14 cellular contexts compared by ENCODE assay signal in the genomic region with DNA sequence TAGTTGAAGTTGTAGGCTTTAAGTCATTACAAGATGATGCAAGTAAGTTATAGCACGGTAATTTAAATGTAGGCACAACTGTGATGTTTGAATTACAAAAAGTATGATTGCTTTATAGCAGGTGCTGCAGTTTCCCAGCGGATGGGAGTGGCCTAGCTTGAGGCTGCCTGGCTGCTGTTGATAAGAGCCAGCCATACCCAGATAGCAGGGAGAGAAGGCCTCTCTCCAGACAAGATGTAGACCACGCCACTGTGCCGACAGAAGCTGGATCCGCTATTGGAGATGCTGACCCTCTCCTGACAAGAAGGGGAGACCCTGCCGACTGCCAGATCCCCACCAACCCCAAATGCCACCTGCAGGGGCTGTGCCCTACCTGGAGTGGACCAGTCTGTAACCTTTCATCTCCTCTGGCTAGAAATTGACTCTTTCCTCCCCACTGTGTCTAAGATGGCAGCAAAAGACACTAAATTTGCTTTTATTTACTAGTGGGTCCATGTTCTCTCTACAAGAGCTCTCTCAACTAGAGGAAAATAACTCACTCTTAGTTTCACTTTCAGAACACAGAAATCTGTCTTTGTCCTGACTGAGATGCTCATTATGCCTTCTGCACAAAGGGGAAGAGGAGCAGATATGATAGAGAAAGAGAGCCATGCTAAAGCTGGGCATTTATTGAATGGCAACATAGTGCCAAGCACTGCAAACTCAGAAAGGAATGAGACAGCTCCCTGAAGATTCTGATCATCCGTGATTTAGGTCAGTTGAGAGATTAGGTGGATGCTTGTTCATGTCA.
DNase-seq lines count a peak whose midpoint lies in the region; ATAC-seq, FAIRE-seq and TF ChIP-seq lines count a peak whose summit lies in the region.
"Had no signal": no experiment of that assay in that cellular context is flagged by ENCODE, and none has a peak within 500 bp of the region (broad histone marks: within the 10 kb centered on the region; RNA-seq: fewer than 3 reads in every experiment).

No MANE protein-coding gene starts in this region.

- H3K36me3 Mint-ChIP-seq in activated naive CD4-positive, alpha-beta T cell treated with anti-CD3 and anti-CD28 coated beads, Interleukin-2, amount 10 ng/mL, durations not matched to agents 7 days and 5 days: no peaks in the 10 kb centered on the region

- H3K4me1 Mint-ChIP-seq in activated naive CD4-positive, alpha-beta T cell treated with anti-CD3 and anti-CD28 coated beads, Interleukin-2, amount 10 ng/mL, durations not matched to agents 7 days and 5 days: peaks cover 15% of the 10 kb centered on the region

- ATAC-seq in K562: peak; percentile 98
- ATAC-seq in heart left ventricle: no peak
- ATAC-seq in HG02571 (IDR thresholded peaks at IDR 0.05; ENCODE audit: unreplicated experiment): no peak
- ATAC-seq: gastrocnemius medialis, HCT116 had no signal

- peak; percentile 93 for TF ChIP-seq EP300 in K562 (IDR thresholded peaks at IDR 0.05; ENCODE audit: low read length)
- TF ChIP-seq EP300 in stomach (IDR thresholded peaks at IDR 0.05): no peak
- no peak for TF ChIP-seq EP300 in SK-N-SH (IDR thresholded peaks at IDR 0.05; ENCODE audit: borderline replicate concordance in 1 of 2, low read depth in 1 of 2, low read length in 1 of 2)

- no TSS peak for BruUV-seq in K562 (replicated peaks; lab: Mats Ljungman, UMichigan)

- no peaks in the 10 kb centered on the region for H3K36me3 ChIP-seq in OCI-LY1 (ENCODE audit: insufficient read depth, low read length)
- H3K36me3 ChIP-seq in K562 (ENCODE audit: control insufficient read depth, insufficient read depth, low read length): no peaks in the 10 kb centered on the region
- H3K36me3 ChIP-seq in stomach: no peaks in the 10 kb centered on the region
- no peaks in the 10 kb centered on the region for H3K36me3 ChIP-seq in SK-N-SH (replicated peaks in 1 of 2; ENCODE audit: control insufficient read depth in 1 of 2, insufficient read depth in 2 of 2, low read length in 1 of 2)
- H3K36me3 ChIP-seq in heart left ventricle: no peaks in the 10 kb centered on the region
- H3K36me3 ChIP-seq: gastrocnemius medialis had no signal

- H3K9ac ChIP-seq in OCI-LY1 (ENCODE audit: low read length) (no peak overlapping the region), K562 (ENCODE audit: insufficient read depth in 1 of 2, low read depth in 2 of 2, low read length in 2 of 2) (no peak overlapping the region), SK-N-SH (no peak overlapping the region)

- H3K79me2 ChIP-seq in OCI-LY1 (ENCODE audit: insufficient read depth, low read length): no peaks in the 10 kb centered on the region
- no peaks in the 10 kb centered on the region for H3K79me2 ChIP-seq in K562 (ENCODE audit: control insufficient read depth, insufficient read depth, low read length)
- H3K79me2 ChIP-seq in SK-N-SH (ENCODE audit: insufficient read depth): no peaks in the 10 kb centered on the region

- H3K4me2 ChIP-seq in OCI-LY1 (ENCODE audit: low read length) (0 out of 2 replicates have a peak overlapping the region, but pooled peaks have one; percentile 4), K562 (ENCODE audit: insufficient read depth, low read length) (peak overlapping the region; percentile 79), SK-N-SH (no peak overlapping the region)

- peak overlapping the region; percentile 36 for H3K4me3 Mint-ChIP-seq in activated naive CD4-positive, alpha-beta T cell treated with anti-CD3 and anti-CD28 coated beads, Interleukin-2, amount 10 ng/mL, durations not matched to agents 7 days and 5 days

- H3K27ac ChIP-seq in OCI-LY1 (ENCODE audit: low read depth, low read length, poor library complexity, severe bottlenecking): no peak overlapping the region
- peak overlapping the region; percentile 0; the same call in 2 of the 3 replicates for H3K27ac ChIP-seq in K562 (ENCODE audit: extremely low read depth, low read depth, low read length)
- H3K27ac ChIP-seq in stomach: no peak overlapping the region
- no peak overlapping the region for H3K27ac ChIP-seq in SK-N-SH (ENCODE audit: low read depth in 2 of 2, low read length in 1 of 2)
- no peak overlapping the region for H3K27ac ChIP-seq in heart left ventricle
- H3K27ac ChIP-seq: gastrocnemius medialis had no signal

- intact Hi-C loops in K562 (cut with micrococcal nuclease) (no loop called here), stomach (cut with DNase I; ENCODE audit: low total_unique reads) (no loop called here), heart left ventricle (cut with DNase I) (no loop called here)

- peaks cover 4% of the 10 kb centered on the region for H3K27me3 Mint-ChIP-seq in activated naive CD4-positive, alpha-beta T cell treated with anti-CD3 and anti-CD28 coated beads, Interleukin-2, amount 10 ng/mL, durations not matched to agents 7 days and 5 days

- in situ Hi-C loops in K562 (cut with MboI): no loop called here

- H3K4me1 ChIP-seq in OCI-LY1 (ENCODE audit: insufficient read depth, low read length, severe bottlenecking): no peaks in the 10 kb centered on the region
- peaks cover 15 to 22% of the 10 kb centered on the region in 2 experiments; a peak in 4 of 5 replicates for H3K4me1 ChIP-seq in K562 (replicated peaks in 1 of 2; ENCODE audit: control insufficient read depth in 2 of 2, insufficient read depth in 2 of 2, low read length in 2 of 2)
- peaks cover 0 to 7% (median 0%) of the 10 kb centered on the region in 4 donors for H3K4me1 ChIP-seq in stomach
- H3K4me1 ChIP-seq in SK-N-SH (ENCODE audit: control insufficient read depth in 1 of 2, insufficient read depth in 2 of 2, low read depth in 1 of 2, low read length in 1 of 2): peaks cover 0 to 5% of the 10 kb centered on the region in 2 experiments; a peak in 1 of 4 replicates
- H3K4me1 ChIP-seq in heart left ventricle: peaks cover 0 to 3% (median 0%) of the 10 kb centered on the region in 12 donors
- H3K4me1 ChIP-seq: gastrocnemius medialis had no signal

- no peaks in the 10 kb centered on the region for H3K9me2 ChIP-seq in OCI-LY1 (ENCODE audit: low read depth, low read length)
- no peaks in the 10 kb centered on the region for H3K9me2 ChIP-seq in SK-N-SH

- TF ChIP-seq POLR2A in K562 (conservative IDR thresholded peaks at IDR 0.05): no peak
- no peak for TF ChIP-seq POLR2A in stomach (IDR thresholded peaks at IDR 0.05)
- TF ChIP-seq POLR2A in heart left ventricle (IDR thresholded peaks at IDR 0.05): no peak

- POLR2A ChIA-PET in K562 (lab: Yijun Ruan, JAX): interaction anchor here (0.5 to 1.0 kb wide), 3 partner anchors 8 to 18 kb away, joined by 3 to 4 read pairs (median 3); no protein-coding TSS in a partner anchor
- POLR2A ChIA-PET in SK-N-SH (lab: Yijun Ruan, JAX): no interaction called here

- 4% methylated on average over 7 of the region's 7 CpGs for WGBS in K562 (ENCODE audit: insufficient coverage, low coverage, missing lambda C conversion rate)
- WGBS in stomach, 5 donors: 36 to 56% (median 48%) methylated on average over 7 of the region's 7 CpGs
- WGBS in SK-N-SH (ENCODE audit: low lambda C conversion rate): 27% methylated on average over 6 of the region's 7 CpGs
- WGBS in heart left ventricle, 4 donors: 40 to 74% (median 60%) methylated on average over 4 to 7 of the region's 7 CpGs

- H3F3A ChIP-seq in OCI-LY1 (ENCODE audit: insufficient read depth, low read length) (no peaks in the 10 kb centered on the region), SK-N-SH (replicated peaks; ENCODE audit: insufficient read depth) (no peaks in the 10 kb centered on the region)

- no peaks in the 10 kb centered on the region; the same call in 1 of the 2 replicates for H3K27me3 ChIP-seq in OCI-LY1 (ENCODE audit: insufficient read depth, low read length)
- peaks cover 0 to 11% of the 10 kb centered on the region in 2 experiments; a peak in 2 of 5 replicates for H3K27me3 ChIP-seq in K562 (ENCODE audit: control insufficient read depth in 2 of 2, insufficient read depth in 2 of 2, low read length in 2 of 2)
- no peaks in the 10 kb centered on the region for H3K27me3 ChIP-seq in stomach
- no peaks in the 10 kb centered on the region for H3K27me3 ChIP-seq in SK-N-SH (ENCODE audit: insufficient read depth)
- H3K27me3 ChIP-seq in heart left ventricle: no peaks in the 10 kb centered on the region
- H3K27me3 ChIP-seq: gastrocnemius medialis had no signal

- TF ChIP-seq RAD21 in K562 (CRISPR knock-in tag; conservative IDR thresholded peaks at IDR 0.05 in 1 of 2, IDR thresholded peaks at IDR 0.05 in 1 of 2) (no peak), SK-N-SH (IDR thresholded peaks at IDR 0.05; ENCODE audit: low read length) (no peak)

- H3K4me3 ChIP-seq in OCI-LY1 (ENCODE audit: low read depth, low read length, poor library complexity, severe bottlenecking): no peak overlapping the region
- H3K4me3 ChIP-seq in K562: no peak overlapping the region
- no peak overlapping the region for H3K4me3 ChIP-seq in stomach
- H3K4me3 ChIP-seq in SK-N-SH (ENCODE audit: low read depth in 2 of 2, low read length in 1 of 2): no peak overlapping the region
- no peak overlapping the region for H3K4me3 ChIP-seq in heart left ventricle
- H3K4me3 ChIP-seq: gastrocnemius medialis had no signal

- no peaks in the 10 kb centered on the region for H3K9me1 ChIP-seq in K562 (ENCODE audit: control insufficient read depth, insufficient read depth, low read length)

- peak overlapping the region; percentile 85 for H3K27ac Mint-ChIP-seq in activated naive CD4-positive, alpha-beta T cell treated with anti-CD3 and anti-CD28 coated beads, Interleukin-2, amount 10 ng/mL, durations not matched to agents 7 days and 5 days

- H2AFZ ChIP-seq in OCI-LY1 (ENCODE audit: low read length): no peak overlapping the region
- peak overlapping the region; percentile 75 for H2AFZ ChIP-seq in K562 (ENCODE audit: low read depth, low read length)
- no peak overlapping the region for H2AFZ ChIP-seq in SK-N-SH (ENCODE audit: low read depth)

- FAIRE-seq in K562 (lab: Jason Lieb, UNC): peak; percentile 99

- CTCF ChIA-PET in activated naive CD4-positive, alpha-beta T cell treated with anti-CD3 and anti-CD28 coated beads, Interleukin-2, amount 10 ng/mL, durations not matched to agents 7 days and 5 days (lab: Charles Lee): no interaction called here
- CTCF ChIA-PET in K562 (lab: Yijun Ruan, JAX; ENCODE audit: low intra/inter-chr PET ratio): no interaction called here
- CTCF ChIA-PET in SK-N-SH (lab: Yijun Ruan, JAX): no interaction called here

- no peak for TF ChIP-seq CTCF in OCI-LY1 (IDR thresholded peaks at IDR 0.05; ENCODE audit: low read length)
- TF ChIP-seq CTCF in K562 (IDR thresholded peaks at IDR 0.05 in 2 of 3, conservative IDR thresholded peaks at IDR 0.05 in 1 of 3; ENCODE audit: insufficient read depth in 2 of 3, low read depth in 1 of 3, low read length in 3 of 3): no peak
- TF ChIP-seq CTCF in stomach (IDR thresholded peaks at IDR 0.05): no peak
- TF ChIP-seq CTCF in SK-N-SH (IDR thresholded peaks at IDR 0.05): no peak
- TF ChIP-seq CTCF in heart left ventricle (IDR thresholded peaks at IDR 0.05): no peak

- peaks cover 4% of the 10 kb centered on the region for H3K9me3 Mint-ChIP-seq in activated naive CD4-positive, alpha-beta T cell treated with anti-CD3 and anti-CD28 coated beads, Interleukin-2, amount 10 ng/mL, durations not matched to agents 7 days and 5 days

- H4K20me1 ChIP-seq in OCI-LY1 (ENCODE audit: insufficient read depth, low read length): no peaks in the 10 kb centered on the region
- no peaks in the 10 kb centered on the region for H4K20me1 ChIP-seq in K562 (replicated peaks; ENCODE audit: control insufficient read depth, insufficient read depth, low read length)
- no peaks in the 10 kb centered on the region for H4K20me1 ChIP-seq in SK-N-SH (ENCODE audit: insufficient read depth)

- peak; percentile 45 for DNase-seq in activated naive CD4-positive, alpha-beta T cell treated with anti-CD3 and anti-CD28 coated beads, Interleukin-2, amount 10 ng/mL, durations not matched to agents 7 days and 5 days
- DNase-seq in activated naive CD4-positive, alpha-beta T cell treated with anti-CD3 and anti-CD28 coated beads, Interleukin-2, amount 50 U/mL, for 16 hours: no peak
- peak; percentile 89 to 95 (median 91) for DNase-seq in K562 (ENCODE audit: extremely low read depth in 1 of 4, low spot score in 3 of 4)
- DNase-seq in stomach: peak; percentile 45
- no peak for DNase-seq in SK-N-SH
- DNase-seq in heart left ventricle: no peak
- DNase-seq: activated CD4-positive, alpha-beta T cell treated with anti-CD3 and anti-CD28 coated beads for 1 hour; gastrocnemius medialis; KBM-7; NCI-H446 treated with DMSO at 0.1 percent for 48 hours; SIG-M5 had no signal

- H3K9me3 ChIP-seq in OCI-LY1 (ENCODE audit: low read length): no peaks in the 10 kb centered on the region
- no peaks in the 10 kb centered on the region for H3K9me3 ChIP-seq in K562 (replicated peaks; ENCODE audit: control insufficient read depth, insufficient read depth, low read depth, low read length)
- peaks cover 0 to 13% (median 11%) of the 10 kb centered on the region in 4 donors for H3K9me3 ChIP-seq in stomach
- no peaks in the 10 kb centered on the region for H3K9me3 ChIP-seq in SK-N-SH
- peaks cover 0 to 12% (median 5%) of the 10 kb centered on the region in 12 donors for H3K9me3 ChIP-seq in heart left ventricle
- H3K9me3 ChIP-seq: gastrocnemius medialis had no signal

Comparison
In these comparisons a context has a peak if more than half of its experiments do, and no peak if none do; other contexts are left out.
1. DNase-seq: peak in activated naive CD4-positive, alpha-beta T cell treated with anti-CD3 and anti-CD28 coated beads, Interleukin-2, amount 10 ng/mL, durations not matched to agents 7 days and 5 days (single experiment), K562 (4 of 4) and stomach (single experiment); none in activated naive CD4-positive, alpha-beta T cell treated with anti-CD3 and anti-CD28 coated beads, Interleukin-2, amount 50 U/mL, for 16 hours (single experiment), SK-N-SH (single experiment) and heart left ventricle (0 of 5).